ENCODE assay signal across 16 cellular contexts in the genomic region with DNA sequence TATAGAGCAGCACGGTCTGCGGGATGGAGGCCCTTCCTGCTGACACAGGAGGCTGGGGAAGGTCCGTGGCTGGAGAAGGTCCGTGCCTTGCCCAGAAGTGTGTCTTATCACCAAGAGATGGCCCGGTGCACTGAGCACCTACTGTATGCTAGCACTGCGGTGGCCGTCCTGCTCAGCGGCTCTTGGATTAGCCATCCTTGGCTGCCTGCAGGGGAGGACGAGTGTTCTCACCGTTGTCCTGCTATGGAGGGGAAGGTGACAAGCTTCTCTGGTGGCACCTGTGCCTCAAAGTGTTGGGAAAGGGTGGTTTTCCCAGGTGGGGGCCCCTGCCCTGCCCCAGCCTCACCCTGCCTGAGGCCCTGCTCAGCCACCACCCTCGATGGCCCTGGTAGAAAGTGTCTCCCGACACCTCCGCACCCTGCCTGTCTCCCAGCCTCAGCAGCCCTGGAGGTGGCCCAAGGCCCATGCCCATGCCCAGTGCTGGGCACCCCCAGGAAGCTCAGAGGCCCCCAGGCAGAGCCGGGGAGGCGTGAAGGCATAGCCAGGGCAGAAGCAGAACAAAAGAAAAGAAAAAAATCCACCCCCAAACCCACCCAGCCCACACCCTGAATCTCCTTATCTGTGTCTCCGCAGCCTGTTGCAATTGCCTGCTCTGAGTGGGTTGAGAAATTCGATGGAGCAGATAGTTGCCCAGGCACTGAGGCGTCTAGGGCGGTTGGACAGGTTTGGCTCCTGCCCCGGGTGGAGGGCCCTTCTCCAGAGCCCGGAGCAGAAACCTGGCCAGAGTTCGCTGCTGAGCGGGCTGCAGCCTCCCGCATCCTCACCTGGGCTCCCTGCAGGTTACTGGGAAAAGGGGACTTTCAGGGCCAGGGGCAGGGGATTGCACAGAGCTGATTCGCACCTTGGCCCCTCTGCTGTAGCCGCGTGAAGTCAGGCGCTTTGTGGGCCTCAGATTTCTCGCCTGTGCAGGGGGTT. TPM values are rescaled to one million over a fixed set of nuclear protein-coding genes. Genes with fewer than 3 reads are reported as not detected.
DNase-seq lines count a peak whose midpoint lies in the region; ATAC-seq and TF ChIP-seq lines count a peak whose summit lies in the region.
"Had no signal": no experiment of that assay in that cellular context is flagged by ENCODE, and none has a peak within 500 bp of the region (broad histone marks: within the 10 kb centered on the region; RNA-seq: fewer than 3 reads in every experiment).

No MANE protein-coding gene starts in this region.

- H3K27ac Mint-ChIP-seq in WTC11 (peak overlapping the region; percentile 83), glutamatergic neuron (ENCODE audit: unreplicated experiment) (no peak overlapping the region)
- H3K27ac Mint-ChIP-seq: activated B cell treated with CpG ODN at 0.5 μM for 24 hours; activated T-helper 1 cell treated with anti-CD3 and anti-CD28 coated beads, Interleukin-12 subunit alpha, Interleukin-12 subunit beta, Interleukin-2, Interleukin-4 antibody, amounts not matched to agents 30 ng/mL and 10 ng/mL and 1 ng/mL, durations not matched to agents 14 hours and 24 hours and 36 hours had no signal

- CTCF ChIA-PET in WTC11 (lab: Charles Lee) = interaction anchor here (1.6 kb wide), 1 partner anchor 12 kb away, joined by 4 read pairs; no protein-coding TSS in a partner anchor

- no peak overlapping the region for H3K4me3 Mint-ChIP-seq in WTC11
- no peak overlapping the region for H3K4me3 Mint-ChIP-seq in glutamatergic neuron (ENCODE audit: unreplicated experiment)
- H3K4me3 Mint-ChIP-seq: activated B cell treated with CpG ODN at 0.5 μM for 24 hours; activated T-helper 1 cell treated with anti-CD3 and anti-CD28 coated beads, Interleukin-12 subunit alpha, Interleukin-12 subunit beta, Interleukin-2, Interleukin-4 antibody, amounts not matched to agents 30 ng/mL and 10 ng/mL and 1 ng/mL, durations not matched to agents 14 hours and 24 hours and 36 hours had no signal

- TF ChIP-seq CTCF in WTC11 (IDR thresholded peaks at IDR 0.05) = no peak
- no peak for TF ChIP-seq CTCF in thyroid gland (IDR thresholded peaks at IDR 0.05)
- TF ChIP-seq CTCF in glutamatergic neuron (IDR thresholded peaks at IDR 0.05; ENCODE audit: partially characterized antibody, unreplicated experiment) = no peak

- H3K27me3 Mint-ChIP-seq in WTC11 (ENCODE audit: low read depth) (no peaks in the 10 kb centered on the region), glutamatergic neuron (ENCODE audit: unreplicated experiment) (peaks cover 8% of the 10 kb centered on the region)
- H3K27me3 Mint-ChIP-seq: activated B cell treated with CpG ODN at 0.5 μM for 24 hours had no signal

- 47 to 55% methylated on average over 21 to 28 of the region's 29 CpGs for WGBS in thyroid gland, 2 donors

- H3K9me3 Mint-ChIP-seq in WTC11 (no peaks in the 10 kb centered on the region), glutamatergic neuron (ENCODE audit: unreplicated experiment) (peaks cover 4% of the 10 kb centered on the region)
- H3K9me3 Mint-ChIP-seq: activated B cell treated with CpG ODN at 0.5 μM for 24 hours; activated T-helper 1 cell treated with anti-CD3 and anti-CD28 coated beads, Interleukin-12 subunit alpha, Interleukin-12 subunit beta, Interleukin-2, Interleukin-4 antibody, amounts not matched to agents 30 ng/mL and 10 ng/mL and 1 ng/mL, durations not matched to agents 14 hours and 24 hours and 36 hours had no signal

- H3K27me3 ChIP-seq in thyroid gland = no peaks in the 10 kb centered on the region
- H3K27me3 ChIP-seq: cardiac muscle cell had no signal

- H3K4me3 ChIP-seq in thyroid gland (replicated peaks in 1 of 3) = no peak overlapping the region
- H3K4me3 ChIP-seq: cardiac muscle cell, psoas muscle had no signal

- H3K27ac ChIP-seq in thyroid gland = peak overlapping the region; percentile 63 to 77 (median 73)
- H3K27ac ChIP-seq: cardiac muscle cell had no signal

- DNase-seq in HUDEP-2 (lab: John Stamatoyannopoulos, UW; ENCODE audit: unreplicated experiment in 76 of 76) (peak in 75 of 76 experiments; percentile 24 to 95 (median 85)), WTC11 (ENCODE audit: low spot score) (no peak), left colon (no peak), thyroid gland (peak; percentile 89 to 92), glutamatergic neuron (no peak), NCI-H510A treated with DMSO at 0.1 percent for 48 hours (lab: John Stamatoyannopoulos, UW) (no peak)
- DNase-seq: activated B cell treated with CpG ODN at 0.5 μM for 24 hours; COR-L47; foreskin melanocyte; left ventricle myocardium superior; NCI-H187; psoas muscle; stimulated activated CD4-positive, alpha-beta T cell treated with anti-CD3 and anti-CD28 coated beads, Interleukin-4, amount 100 ng/mL, for 4 hours had no signal

- peaks cover 69 to 96% of the 10 kb centered on the region in 2 donors for H3K4me1 ChIP-seq in thyroid gland

- no peak for ATAC-seq in WTC11
- peak; percentile 38 for ATAC-seq in left colon
- ATAC-seq in HG03025 (IDR thresholded peaks at IDR 0.05; ENCODE audit: low FRiP score, unreplicated experiment) = no peak
- ATAC-seq: left ventricle myocardium superior, psoas muscle had no signal

- peaks cover 3% of the 10 kb centered on the region; the same call in 1 of the 2 replicates for H3K4me1 Mint-ChIP-seq in WTC11
- H3K4me1 Mint-ChIP-seq in glutamatergic neuron (ENCODE audit: low read depth, unreplicated experiment) = peaks cover 6% of the 10 kb centered on the region
- H3K4me1 Mint-ChIP-seq: activated B cell treated with CpG ODN at 0.5 μM for 24 hours had no signal

- TF ChIP-seq POLR2A in thyroid gland (IDR thresholded peaks at IDR 0.05) = no peak

- POLR2A ChIA-PET in WTC11 (lab: Charles Lee) = no interaction called here

- H3K36me3 Mint-ChIP-seq in WTC11 (no peaks in the 10 kb centered on the region), glutamatergic neuron (ENCODE audit: unreplicated experiment) (no peaks in the 10 kb centered on the region)

- H3K9me3 ChIP-seq in thyroid gland = no peaks in the 10 kb centered on the region
- H3K9me3 ChIP-seq: psoas muscle had no signal

- H3K36me3 ChIP-seq in thyroid gland = no peaks in the 10 kb centered on the region
- H3K36me3 ChIP-seq: cardiac muscle cell had no signal

- intact Hi-C loops in left colon (cut with DNase I, micrococcal nuclease) = no loop called here
- intact Hi-C loops in thyroid gland (cut with DNase I) = no loop called here

TF ChIP-seq in WTC11, 78 proteins besides CTCF, POLR2A, EP300 and RAD21 (continues in another document):
- TF ChIP-seq NFE2L1 (CRISPR knock-in tag; IDR thresholded peaks at IDR 0.05) = no peak
- TF ChIP-seq, protein P1, sequence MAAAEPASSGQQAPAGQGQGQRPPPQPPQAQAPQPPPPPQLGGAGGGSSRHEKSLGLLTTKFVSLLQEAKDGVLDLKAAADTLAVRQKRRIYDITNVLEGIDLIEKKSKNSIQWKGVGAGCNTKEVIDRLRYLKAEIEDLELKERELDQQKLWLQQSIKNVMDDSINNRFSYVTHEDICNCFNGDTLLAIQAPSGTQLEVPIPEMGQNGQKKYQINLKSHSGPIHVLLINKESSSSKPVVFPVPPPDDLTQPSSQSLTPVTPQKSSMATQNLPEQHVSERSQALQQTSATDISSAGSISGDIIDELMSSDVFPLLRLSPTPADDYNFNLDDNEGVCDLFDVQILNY (CRISPR knock-in tag; IDR thresholded peaks at IDR 0.05) = no peak
- TF ChIP-seq, protein P2, sequence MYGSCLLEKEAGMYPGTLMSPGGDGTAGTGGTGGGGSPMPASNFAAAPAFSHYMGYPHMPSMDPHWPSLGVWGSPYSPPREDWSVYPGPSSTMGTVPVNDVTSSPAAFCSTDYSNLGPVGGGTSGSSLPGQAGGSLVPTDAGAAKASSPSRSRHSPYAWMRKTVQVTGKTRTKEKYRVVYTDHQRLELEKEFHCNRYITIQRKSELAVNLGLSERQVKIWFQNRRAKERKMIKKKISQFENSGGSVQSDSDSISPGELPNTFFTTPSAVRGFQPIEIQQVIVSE (CRISPR knock-in tag; IDR thresholded peaks at IDR 0.05; ENCODE audit: borderline replicate concordance) = no peak
- no peak for TF ChIP-seq KAT7 (CRISPR knock-in tag; IDR thresholded peaks at IDR 0.05; ENCODE audit: borderline replicate concordance)
- TF ChIP-seq JAZF1 (CRISPR knock-in tag; IDR thresholded peaks at IDR 0.05) = no peak
- no peak for TF ChIP-seq SMAD4 (CRISPR knock-in tag; IDR thresholded peaks at IDR 0.05)
- TF ChIP-seq, protein P3, sequence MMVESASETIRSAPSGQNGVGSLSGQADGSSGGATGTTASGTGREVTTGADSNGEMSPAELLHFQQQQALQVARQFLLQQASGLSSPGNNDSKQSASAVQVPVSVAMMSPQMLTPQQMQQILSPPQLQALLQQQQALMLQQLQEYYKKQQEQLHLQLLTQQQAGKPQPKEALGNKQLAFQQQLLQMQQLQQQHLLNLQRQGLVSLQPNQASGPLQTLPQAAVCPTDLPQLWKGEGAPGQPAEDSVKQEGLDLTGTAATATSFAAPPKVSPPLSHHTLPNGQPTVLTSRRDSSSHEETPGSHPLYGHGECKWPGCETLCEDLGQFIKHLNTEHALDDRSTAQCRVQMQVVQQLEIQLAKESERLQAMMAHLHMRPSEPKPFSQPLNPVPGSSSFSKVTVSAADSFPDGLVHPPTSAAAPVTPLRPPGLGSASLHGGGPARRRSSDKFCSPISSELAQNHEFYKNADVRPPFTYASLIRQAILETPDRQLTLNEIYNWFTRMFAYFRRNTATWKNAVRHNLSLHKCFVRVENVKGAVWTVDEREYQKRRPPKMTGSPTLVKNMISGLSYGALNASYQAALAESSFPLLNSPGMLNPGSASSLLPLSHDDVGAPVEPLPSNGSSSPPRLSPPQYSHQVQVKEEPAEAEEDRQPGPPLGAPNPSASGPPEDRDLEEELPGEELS (CRISPR knock-in tag; IDR thresholded peaks at IDR 0.05) = no peak
- TF ChIP-seq TCF7 (CRISPR knock-in tag; IDR thresholded peaks at IDR 0.05; ENCODE audit: low read depth) = no peak
- no peak for TF ChIP-seq RORB (CRISPR knock-in tag; IDR thresholded peaks at IDR 0.05)
- TF ChIP-seq, protein P4, sequence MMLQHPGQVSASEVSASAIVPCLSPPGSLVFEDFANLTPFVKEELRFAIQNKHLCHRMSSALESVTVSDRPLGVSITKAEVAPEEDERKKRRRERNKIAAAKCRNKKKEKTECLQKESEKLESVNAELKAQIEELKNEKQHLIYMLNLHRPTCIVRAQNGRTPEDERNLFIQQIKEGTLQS (CRISPR knock-in tag; conservative IDR thresholded peaks at IDR 0.05) = no peak

RNA-seq across cellular contexts. Expression of a gene that starts 30.5 kb away (rescaled TPM):
- total RNA-seq in WTC11 (2021) = 24.9 to 27.5 TPM (median 25.0 TPM) in 3 replicates
- 10 to 100 TPM; 68.3 to 88.9 TPM for total RNA-seq in left colon
- total RNA-seq in thyroid gland = 10 to 100 TPM; 39.4 to 81.3 (median 67.4) TPM
- 20.5 TPM for total RNA-seq in glutamatergic neuron (ENCODE audit: unreplicated experiment)

Comparison
In these comparisons a context has a peak if more than half of its experiments do, and no peak if none do; other contexts are left out.
1. DNase-seq: peak in HUDEP-2 (75 of 76) and thyroid gland (2 of 2); none in WTC11 (single experiment), left colon (0 of 2), glutamatergic neuron (single experiment) and NCI-H510A treated with DMSO at 0.1 percent for 48 hours (single experiment).